ENCODE assay signal across 19 cellular contexts in the genomic region with DNA sequence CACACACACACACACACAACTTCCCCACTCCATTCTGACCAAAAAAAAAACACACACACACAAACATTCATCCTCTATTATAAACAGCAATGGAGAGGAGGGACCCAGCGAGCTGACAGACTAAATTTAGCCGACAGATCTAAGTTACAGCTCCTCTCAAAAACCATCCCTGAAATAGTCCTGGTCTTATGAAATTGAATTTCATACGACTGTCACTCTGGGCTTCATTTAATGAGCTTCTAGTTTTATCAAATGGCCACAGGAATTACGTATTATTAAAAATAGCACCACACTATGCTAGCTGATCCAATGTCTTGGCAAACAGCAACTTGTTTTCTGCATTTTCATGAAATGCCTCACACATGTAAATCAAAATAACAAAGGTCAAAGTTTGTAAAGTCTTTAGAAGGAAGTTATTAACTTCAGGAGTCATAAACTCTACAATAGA.
DNase-seq lines count a peak whose midpoint lies in the region; ATAC-seq and TF ChIP-seq lines count a peak whose summit lies in the region.
"Had no signal": no experiment of that assay in that cellular context is flagged by ENCODE, and none has a peak within 500 bp of the region (broad histone marks: within the 10 kb centered on the region; RNA-seq: fewer than 3 reads in every experiment).

No MANE protein-coding gene starts in this region.

- H3K27me3 ChIP-seq in gastrocnemius medialis = no peaks in the 10 kb centered on the region
- no peaks in the 10 kb centered on the region for H3K27me3 ChIP-seq in aorta (ENCODE audit: control insufficient read depth in 1 of 2, insufficient read depth in 2 of 2, low read length in 1 of 2)
- H3K27me3 ChIP-seq in gastroesophageal sphincter = no peaks in the 10 kb centered on the region
- H3K27me3 ChIP-seq: cardiac muscle cell, left lung had no signal

- TF ChIP-seq EP300 in gastroesophageal sphincter (IDR thresholded peaks at IDR 0.05) = no peak

- ATAC-seq in left cardiac atrium (peak; percentile 56 to 72), gastrocnemius medialis (peak; percentile 88 to 96), GM19023 (IDR thresholded peaks at IDR 0.05; ENCODE audit: unreplicated experiment) (no peak), aorta (ENCODE audit: low FRiP score) (no peak), gastroesophageal sphincter (no peak)
- ATAC-seq: left lung had no signal

- H3K27ac ChIP-seq in angular gyrus (ENCODE audit: low read depth, low read length) = peak overlapping the region; percentile 22
- H3K27ac ChIP-seq in gastrocnemius medialis = peak overlapping the region; percentile 68 to 83 (median 72)
- no peak overlapping the region for H3K27ac ChIP-seq in aorta (ENCODE audit: low read depth in 1 of 2, low read length in 2 of 2)
- no peak overlapping the region for H3K27ac ChIP-seq in gastroesophageal sphincter
- H3K27ac ChIP-seq: cardiac muscle cell, epithelial cell of prostate, left lung, thoracic aorta had no signal

- H3K9me3 ChIP-seq in gastrocnemius medialis (no peaks in the 10 kb centered on the region), aorta (ENCODE audit: control insufficient read depth, low read length) (no peaks in the 10 kb centered on the region), gastroesophageal sphincter (no peaks in the 10 kb centered on the region)
- H3K9me3 ChIP-seq: left lung, thoracic aorta had no signal

- DNase-seq in GM03348 (ENCODE audit: low spot score) (peak; percentile 18), left cardiac atrium (no peak), gastrocnemius medialis (peak in 1 of 2 donors; percentile 35), aorta (no peak)
- no peak for DNase-seq in stimulated activated naive CD4-positive, alpha-beta T cell treated with Interleukin-2 at 50 U/mL for 16 hours (lab: John Stamatoyannopoulos, UW)
- DNase-seq: activated CD4-positive, alpha-beta T cell treated with anti-CD3 and anti-CD28 coated beads, Interleukin-2, amount 10 ng/mL, durations not matched to agents 7 days and 5 days; activated effector memory CD4-positive, alpha-beta T cell treated with Interleukin-2 at 50 U/mL for 16 hours; H7; left lung; NCI-H748 treated with DMSO at 0.1 percent for 48 hours; OCI-M1; stimulated activated CD8-positive, alpha-beta memory T cell treated with anti-CD3 and anti-CD28 coated beads, Interleukin-4, amount 100 ng/mL, for 48 hours; T-helper 1 cell had no signal

- in situ Hi-C loops in gastrocnemius medialis (cut with MboI; ENCODE audit: low sequenced_read_pairs in 4 of 4) = no loop called here

- H3K4me3 ChIP-seq in gastrocnemius medialis (no peak overlapping the region), aorta (ENCODE audit: low read length in 2 of 2) (no peak overlapping the region), gastroesophageal sphincter (no peak overlapping the region)
- H3K4me3 ChIP-seq: cardiac muscle cell, left lung, thoracic aorta had no signal

- TF ChIP-seq CTCF in gastrocnemius medialis (IDR thresholded peaks at IDR 0.05 in 4 of 5, conservative IDR thresholded peaks at IDR 0.05 in 1 of 5) = no peak
- TF ChIP-seq CTCF in gastroesophageal sphincter (IDR thresholded peaks at IDR 0.05) = no peak

- WGBS in aorta, 2 donors = 23 to 25% methylated on average over 4 of the region's 4 CpGs
- 18 to 28% methylated on average over 4 of the region's 4 CpGs for WGBS in gastroesophageal sphincter (ENCODE audit: low coverage in 1 of 2), 2 donors

- peaks cover 53 to 57% of the 10 kb centered on the region in 2 donors for H3K4me1 ChIP-seq in gastrocnemius medialis
- H3K4me1 ChIP-seq in aorta (ENCODE audit: control insufficient read depth in 1 of 2, insufficient read depth in 2 of 2, low read length in 2 of 2) = peaks cover 0 to 5% of the 10 kb centered on the region in 2 donors
- peaks cover 6 to 66% (median 13%) of the 10 kb centered on the region in 3 donors for H3K4me1 ChIP-seq in gastroesophageal sphincter

- intact Hi-C loops in left cardiac atrium (cut with DNase I) = no loop called here
- intact Hi-C loops in gastrocnemius medialis (cut with DNase I; ENCODE audit: low total_unique reads) = loop anchor here (10.0 kb wide), 2 partner anchors 242 to 1872 kb away; a partner anchor contains a TSS
- intact Hi-C loops in aorta (cut with DNase I) = no loop called here

- H3K36me3 ChIP-seq in gastrocnemius medialis (no peaks in the 10 kb centered on the region), aorta (ENCODE audit: control insufficient read depth in 1 of 2, insufficient read depth in 2 of 2, low read length in 1 of 2) (no peaks in the 10 kb centered on the region), gastroesophageal sphincter (no peaks in the 10 kb centered on the region)
- H3K36me3 ChIP-seq: cardiac muscle cell, left lung, thoracic aorta had no signal

- no peak for TF ChIP-seq POLR2A in gastrocnemius medialis (IDR thresholded peaks at IDR 0.05)
- no peak for TF ChIP-seq POLR2A in gastroesophageal sphincter (IDR thresholded peaks at IDR 0.05)

Comparison
In these comparisons a context has a peak if more than half of its experiments do, and no peak if none do; other contexts are left out.
1. H3K27ac ChIP-seq: peak in angular gyrus (single experiment) and gastrocnemius medialis (4 of 4); none in aorta (0 of 2) and gastroesophageal sphincter (0 of 4).
2. ATAC-seq: peak in left cardiac atrium (2 of 2) and gastrocnemius medialis (2 of 2); none in GM19023 (single experiment), aorta (single experiment) and gastroesophageal sphincter (single experiment).